8 cellular contexts compared by ENCODE assay signal in the genomic region with DNA sequence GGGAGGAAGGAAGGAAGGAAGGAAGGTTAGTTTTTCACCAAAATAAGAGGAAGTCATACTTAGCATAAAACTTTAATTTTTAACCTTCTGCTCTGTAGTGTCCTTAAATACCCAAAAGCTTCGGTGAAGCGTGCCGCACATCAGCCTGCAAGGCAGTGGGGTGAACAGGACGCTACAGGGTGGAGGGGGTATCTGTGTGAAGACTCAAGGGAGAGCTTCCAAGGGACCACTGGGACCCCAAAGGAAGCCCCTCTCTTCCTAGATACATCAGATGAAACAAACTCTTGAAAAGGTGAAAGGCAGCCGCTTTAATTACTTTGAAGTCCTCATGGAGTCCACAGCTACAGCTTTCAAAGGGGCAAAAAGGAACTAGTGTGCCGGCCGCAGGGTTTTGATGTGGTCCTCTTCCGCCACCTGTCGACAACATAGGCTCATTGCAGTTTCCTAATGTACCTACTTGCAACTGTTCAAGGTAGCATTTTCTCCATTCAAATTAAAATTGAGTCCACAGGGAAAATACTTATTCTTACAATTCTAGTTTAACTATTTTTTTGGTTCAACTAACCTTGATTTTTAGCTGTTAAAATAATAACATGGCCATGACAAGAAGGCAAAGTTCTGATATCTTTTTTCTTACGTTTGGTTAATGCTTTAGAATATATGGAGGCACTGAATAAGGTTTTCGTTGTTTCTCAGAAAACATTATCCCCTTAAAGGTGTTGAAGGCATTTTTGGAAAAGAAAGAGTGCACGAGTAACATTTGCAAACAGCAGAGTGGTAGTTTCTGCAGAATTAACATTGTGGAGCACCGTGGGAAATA.
DNase-seq lines count a peak whose midpoint lies in the region; ATAC-seq, FAIRE-seq and TF ChIP-seq lines count a peak whose summit lies in the region.

No MANE protein-coding gene starts in this region.

- TF ChIP-seq EP300 in HepG2 (IDR thresholded peaks at IDR 0.05; ENCODE audit: low read depth in 2 of 2, low read length in 2 of 2) = no peak
- TF ChIP-seq EP300 in HepG2 (CRISPR knock-in tag; IDR thresholded peaks at IDR 0.05; ENCODE audit: borderline replicate concordance) = no peak

- no peak overlapping the region for H3K4me3 Mint-ChIP-seq in activated CD4-positive, alpha-beta T cell treated with anti-CD3 and anti-CD28 coated beads for 36 hours

- ATAC-seq in GM19035 (IDR thresholded peaks at IDR 0.05; ENCODE audit: unreplicated experiment) (peak; percentile 88), HG03439 (IDR thresholded peaks at IDR 0.05; ENCODE audit: unreplicated experiment) (peak; percentile 90), HepG2 (peak; percentile 94)
- ATAC-seq in activated CD4-positive, alpha-beta T cell treated with anti-CD3 and anti-CD28 coated beads for 36 hours = peak; percentile 94

- H3K36me3 Mint-ChIP-seq in activated CD4-positive, alpha-beta T cell treated with anti-CD3 and anti-CD28 coated beads for 36 hours (ENCODE audit: low read depth) = no peaks in the 10 kb centered on the region

- H3K9ac ChIP-seq in HepG2 (ENCODE audit: insufficient read depth, low read depth, low read length) = no peak overlapping the region

- no TSS peak for BruUV-seq in HepG2 (replicated peaks; lab: Mats Ljungman, UMichigan)

- TF ChIP-seq POLR2A in HepG2 (IDR thresholded peaks at IDR 0.05; ENCODE audit: insufficient read depth in 1 of 2, low read depth in 2 of 2, low read length in 2 of 2) = no peak

- 26% methylated on average over 13 of the region's 13 CpGs for WGBS in HepG2 (ENCODE audit: low lambda C conversion rate)

- CTCF ChIA-PET in activated CD4-positive, alpha-beta T cell treated with anti-CD3 and anti-CD28 coated beads for 36 hours (lab: Charles Lee) = interaction anchor here (0.5 to 3.5 kb wide), 50 partner anchors 9 to 709 kb away, joined by 3 to 70 read pairs (median 4); partner anchors contain the start of gene KIAA0319
- CTCF ChIA-PET in HepG2 (lab: Yijun Ruan, JAX; ENCODE audit: low intra/inter-chr PET ratio, low total read pairs) = interaction anchor here (1.2 to 2.1 kb wide), 4 partner anchors 214 to 578 kb away, joined by 3 to 17 read pairs (median 4); no protein-coding TSS in a partner anchor

- 0 out of 5 replicates have a peak, but pooled peaks cover 0 to 3% of the 10 kb centered on the region in 2 experiments for H3K27me3 ChIP-seq in HepG2 (ENCODE audit: control insufficient read depth in 1 of 2, insufficient read depth in 2 of 2, low read length in 2 of 2)

- H3K27ac Mint-ChIP-seq in activated CD4-positive, alpha-beta T cell treated with anti-CD3 and anti-CD28 coated beads for 36 hours = peak overlapping the region; percentile 47

- peak overlapping the region; percentile 45; the same call in 1 of the 2 replicates for H3K4me2 ChIP-seq in HepG2 (ENCODE audit: low read depth, low read length)

- H4K20me1 ChIP-seq in HepG2 (ENCODE audit: insufficient read depth, low read length) = no peaks in the 10 kb centered on the region

- TF ChIP-seq CTCF in choroid plexus epithelial cell (conservative IDR thresholded peaks at IDR 0.05; ENCODE audit: low read depth, low read length) = peak; percentile 96
- TF ChIP-seq CTCF in HepG2 (CRISPR knock-in tag; IDR thresholded peaks at IDR 0.05) = peak; percentile 90

- peak; percentile 89 for FAIRE-seq in HepG2 (lab: Jason Lieb, UNC)

- H2AFZ ChIP-seq in HepG2 (ENCODE audit: low read length) = peak overlapping the region; percentile 45

- POLR2A ChIA-PET in activated CD4-positive, alpha-beta T cell treated with anti-CD3 and anti-CD28 coated beads for 36 hours (lab: Charles Lee) = interaction anchor here (0.9 kb wide), 1 partner anchor 45 kb away, joined by 4 read pairs; no protein-coding TSS in a partner anchor
- POLR2A ChIA-PET in HepG2 (lab: Yijun Ruan, JAX) = no interaction called here

- in situ Hi-C loops in HepG2 (cut with HindIII; ENCODE audit: extremely low pct_ligation_motif_present, low pct_unique_long_range_greater_than_20kb) = loop anchor here (5.0 to 25.0 kb wide), 2 partner anchors 213 to 483 kb away; no protein-coding TSS in a partner anchor

- H3K4me1 ChIP-seq in HepG2 (ENCODE audit: insufficient read depth, low read length) = no peaks in the 10 kb centered on the region

- DNase-seq in AML-193 (lab: John Stamatoyannopoulos, UW) (peak; percentile 84 to 89), NCI-H524 treated with DMSO at 0.1 percent for 48 hours (lab: John Stamatoyannopoulos, UW) (peak; percentile 4), choroid plexus epithelial cell (ENCODE audit: low read depth) (peak; percentile 93), HepG2 (ENCODE audit: low spot score) (peak; percentile 68)
- peak; percentile 88 for DNase-seq in activated CD4-positive, alpha-beta T cell treated with anti-CD3 and anti-CD28 coated beads for 36 hours
- peak; percentile 42 to 75 (median 60) for DNase-seq in stimulated activated CD4-positive, alpha-beta T cell treated with anti-CD3 and anti-CD28 coated beads, TNF-alpha, amount 100 ng/mL, for 4 hours (ENCODE audit: low read depth in 3 of 3)

- no peak overlapping the region for H3K27ac ChIP-seq in HepG2 (ENCODE audit: extremely low read length, insufficient read depth, low read length)

- H3K27me3 Mint-ChIP-seq in activated CD4-positive, alpha-beta T cell treated with anti-CD3 and anti-CD28 coated beads for 36 hours = no peaks in the 10 kb centered on the region

- H3K79me2 ChIP-seq in HepG2 (ENCODE audit: insufficient read depth, low read length) = no peaks in the 10 kb centered on the region

- H3K9me3 ChIP-seq in HepG2 (ENCODE audit: low read length) = no peaks in the 10 kb centered on the region

- no peak overlapping the region for H3K4me3 ChIP-seq in choroid plexus epithelial cell (ENCODE audit: low read depth, low read length)
- no peak overlapping the region for H3K4me3 ChIP-seq in HepG2 (replicated peaks in 1 of 3; ENCODE audit: insufficient read depth in 1 of 3, low read depth in 2 of 3, low read length in 3 of 3)

- peaks cover 4% of the 10 kb centered on the region for H3K4me1 Mint-ChIP-seq in activated CD4-positive, alpha-beta T cell treated with anti-CD3 and anti-CD28 coated beads for 36 hours

- TF ChIP-seq RAD21 in HepG2 (CRISPR knock-in tag; IDR thresholded peaks at IDR 0.05) = peak; percentile 87

- intact Hi-C loops in activated CD4-positive, alpha-beta T cell treated with anti-CD3 and anti-CD28 coated beads for 36 hours (cut with DNase I, micrococcal nuclease) = loop anchor here (1.0 to 10.0 kb wide), 9 partner anchors 43 to 488 kb away; partner anchors contain the start of genes GMNN (in 2 of the 2) and ARMH2 (in 1 of the 2)
- intact Hi-C loops in HepG2 (cut with micrococcal nuclease; ENCODE audit: unreplicated experiment) = loop anchor here (1.0 to 10.0 kb wide), 5 partner anchors 214 to 788 kb away; no protein-coding TSS in a partner anchor

- H3K36me3 ChIP-seq in HepG2 (replicated peaks in 1 of 2; ENCODE audit: control insufficient read depth in 1 of 2, insufficient read depth in 2 of 2, low read length in 2 of 2) = no peaks in the 10 kb centered on the region

- H3K9me3 Mint-ChIP-seq in activated CD4-positive, alpha-beta T cell treated with anti-CD3 and anti-CD28 coated beads for 36 hours (ENCODE audit: low read depth) = peaks cover 2% of the 10 kb centered on the region

TF ChIP-seq in HepG2, 621 proteins besides CTCF, POLR2A, EP300 and RAD21 (continues in another document):
- TF ChIP-seq IRF2 (CRISPR knock-in tag; IDR thresholded peaks at IDR 0.05) (0 out of 2 replicates have a peak, but pooled peaks have one; percentile 32), ZNF841 (CRISPR knock-in tag; IDR thresholded peaks at IDR 0.05; ENCODE audit: borderline replicate concordance) (no peak), IKZF5 (CRISPR knock-in tag; IDR thresholded peaks at IDR 0.05) (0 out of 2 replicates have a peak, but pooled peaks have one; percentile 20), TRIM24 (CRISPR knock-in tag; IDR thresholded peaks at IDR 0.05) (no peak), TSC22D2 (CRISPR knock-in tag; IDR thresholded peaks at IDR 0.05; ENCODE audit: borderline replicate concordance) (0 out of 2 replicates have a peak, but pooled peaks have one; percentile 62), ELF3 (CRISPR knock-in tag; IDR thresholded peaks at IDR 0.05) (peak; percentile 56; the same call in 1 of the 2 replicates), ATF2 (CRISPR knock-in tag; IDR thresholded peaks at IDR 0.05) (peak; percentile 41; the same call in 1 of the 2 replicates), KLF11 (CRISPR knock-in tag; IDR thresholded peaks at IDR 0.05) (0 out of 2 replicates have a peak, but pooled peaks have one; percentile 25), ZNF720 (CRISPR knock-in tag; IDR thresholded peaks at IDR 0.05) (no peak)
- TF ChIP-seq, protein P1, sequence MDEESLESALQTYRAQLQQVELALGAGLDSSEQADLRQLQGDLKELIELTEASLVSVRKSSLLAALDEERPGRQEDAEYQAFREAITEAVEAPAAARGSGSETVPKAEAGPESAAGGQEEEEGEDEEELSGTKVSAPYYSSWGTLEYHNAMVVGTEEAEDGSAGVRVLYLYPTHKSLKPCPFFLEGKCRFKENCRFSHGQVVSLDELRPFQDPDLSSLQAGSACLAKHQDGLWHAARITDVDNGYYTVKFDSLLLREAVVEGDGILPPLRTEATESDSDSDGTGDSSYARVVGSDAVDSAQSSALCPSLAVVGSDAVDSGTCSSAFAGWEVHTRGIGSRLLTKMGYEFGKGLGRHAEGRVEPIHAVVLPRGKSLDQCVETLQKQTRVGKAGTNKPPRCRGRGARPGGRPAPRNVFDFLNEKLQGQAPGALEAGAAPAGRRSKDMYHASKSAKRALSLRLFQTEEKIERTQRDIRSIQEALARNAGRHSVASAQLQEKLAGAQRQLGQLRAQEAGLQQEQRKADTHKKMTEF (CRISPR knock-in tag; IDR thresholded peaks at IDR 0.05) = 0 out of 2 replicates have a peak, but pooled peaks have one; percentile 43

Comparison
In these comparisons a context has a peak if more than half of its experiments do, and no peak if none do; other contexts are left out.
1. DNase-seq: peak in every context shown above with its lines; median percentile 93 in choroid plexus epithelial cell; 88 in activated CD4-positive, alpha-beta T cell treated with anti-CD3 and anti-CD28 coated beads for 36 hours; 86 in AML-193; 68 in HepG2; 60 in stimulated activated CD4-positive, alpha-beta T cell treated with anti-CD3 and anti-CD28 coated beads, TNF-alpha, amount 100 ng/mL, for 4 hours; 4 in NCI-H524 treated with DMSO at 0.1 percent for 48 hours.